Comparison of ENCODE assay signal across 9 cellular contexts in genomic region chr11:47378011-47378835, GRCh38. TPM values are rescaled to one million over a fixed set of nuclear protein-coding genes. Genes with fewer than 3 reads are reported as not detected.
DNase-seq lines count a peak whose midpoint lies in the region; ATAC-seq and TF ChIP-seq lines count a peak whose summit lies in the region.
"Had no signal": no experiment of that assay in that cellular context is flagged by ENCODE, and none has a peak within 500 bp of the region (broad histone marks: within the 10 kb centered on the region; RNA-seq: fewer than 3 reads in every experiment).

TSS of gene SPI1 (minus strand) at chr11:47378547. CDS start at chr11:47378353, 194 bp downstream.

- WGBS in H9 (ENCODE audit: extremely low coverage, insufficient read length, low lambda C conversion rate): no CpG with 5 or more reads among the region's 31 CpGs

- H2AK5ac ChIP-seq in H9 (ENCODE audit: insufficient read length, low read length): no peak within 1 kb of the TSS

- no peak within 1 kb of the TSS for H4K5ac ChIP-seq in H9 (ENCODE audit: insufficient read length, low read depth, low read length)

- peaks cover 3 to 4% of the 10 kb centered on the region in 2 experiments; a peak in 3 of 4 replicates for H3K4me1 Mint-ChIP-seq in H9
- peaks cover 13% of the 10 kb centered on the region for H3K4me1 Mint-ChIP-seq in stimulated activated naive CD8-positive, alpha-beta T cell treated with anti-CD3 and anti-CD28 coated beads, Interleukin-15, amount 100 ng/mL, for 72 hours
- H3K4me1 Mint-ChIP-seq: brain had no signal

- H3K4ac ChIP-seq in H9 (ENCODE audit: low read depth, low read length): no peak within 1 kb of the TSS

- no peak within 1 kb of the TSS for H3K56ac ChIP-seq in H9 (ENCODE audit: insufficient read length, low read depth, low read length)

- H2BK15ac ChIP-seq in H9 (ENCODE audit: low read depth, low read length): no peak within 1 kb of the TSS

- peak; percentile 85 for ATAC-seq in GM18498 (IDR thresholded peaks at IDR 0.05; ENCODE audit: unreplicated experiment)
- peak; percentile 24 for ATAC-seq in stimulated activated naive CD8-positive, alpha-beta T cell treated with anti-CD3 and anti-CD28 coated beads, Interleukin-15, amount 100 ng/mL, for 72 hours

- H4K20me1 ChIP-seq in H9 (ENCODE audit: control insufficient read depth, insufficient read depth, insufficient read length): no peaks in the 10 kb centered on the region

- H3K9me3 Mint-ChIP-seq in H9: no peaks in the 10 kb centered on the region
- H3K9me3 Mint-ChIP-seq in stimulated activated naive CD8-positive, alpha-beta T cell treated with anti-CD3 and anti-CD28 coated beads, Interleukin-15, amount 100 ng/mL, for 72 hours: no peaks in the 10 kb centered on the region

- no peak within 1 kb of the TSS for H4K8ac ChIP-seq in H9 (replicated peaks; ENCODE audit: insufficient read length, low read depth, low read length)

- no peaks in the 10 kb centered on the region for H3K79me1 ChIP-seq in H9 (ENCODE audit: insufficient read depth, low read depth, low read length, poor library complexity, severe bottlenecking)

- peak within 1 kb of the TSS in 2 of 3 experiments; percentile 28 to 88; a peak in 3 of 7 replicates for H3K27ac Mint-ChIP-seq in H9
- H3K27ac Mint-ChIP-seq in stimulated activated naive CD8-positive, alpha-beta T cell treated with anti-CD3 and anti-CD28 coated beads, Interleukin-15, amount 100 ng/mL, for 72 hours: no peak within 1 kb of the TSS
- H3K27ac Mint-ChIP-seq: brain had no signal

- H2AFZ ChIP-seq in H9 (ENCODE audit: low read length): no peak within 1 kb of the TSS

- H3K27ac ChIP-seq in H9 (ENCODE audit: insufficient read length, low read depth, low read length): no peak within 1 kb of the TSS

- H3K23me2 ChIP-seq in H9 (ENCODE audit: insufficient read length, low read depth, low read length, poor library complexity, severe bottlenecking): no peaks in the 10 kb centered on the region

- no peaks in the 10 kb centered on the region for H3K36me3 Mint-ChIP-seq in H9 (ENCODE audit: insufficient read depth in 1 of 3, low read depth in 3 of 3)
- H3K36me3 Mint-ChIP-seq: brain had no signal

- H2BK120ac ChIP-seq in H9 (ENCODE audit: low read depth, low read length, poor library complexity, severe bottlenecking): no peak within 1 kb of the TSS

- peaks cover 2% of the 10 kb centered on the region for H3K27me3 Mint-ChIP-seq in H9 (ENCODE audit: low read depth)
- H3K27me3 Mint-ChIP-seq in stimulated activated naive CD8-positive, alpha-beta T cell treated with anti-CD3 and anti-CD28 coated beads, Interleukin-15, amount 100 ng/mL, for 72 hours: no peaks in the 10 kb centered on the region

- no peak within 1 kb of the TSS; the same call in 1 of the 2 replicates for H3K14ac ChIP-seq in H9 (ENCODE audit: insufficient read depth, low read length)

- H2BK12ac ChIP-seq in H9 (ENCODE audit: insufficient read length, low read depth, low read length): no peak within 1 kb of the TSS

- H3K27me3 ChIP-seq in H9 (ENCODE audit: insufficient read depth, low read length): no peaks in the 10 kb centered on the region

- DNase-seq in H9 (no peak), NAMALWA (ENCODE audit: low spot score) (peak; percentile 93), cardiac septum (ENCODE audit: low spot score) (peak; percentile 93), dedifferentiated amniotic fluid mesenchymal stem cell (ENCODE audit: extremely low spot score) (no peak), SHP77 (lab: John Stamatoyannopoulos, UW) (no peak)
- DNase-seq in stimulated activated naive CD8-positive, alpha-beta T cell treated with anti-CD3 and anti-CD28 coated beads, Interleukin-15, amount 100 ng/mL, for 72 hours: no peak
- DNase-seq in activated CD4-positive, alpha-beta T cell treated with anti-CD3 and anti-CD28 coated beads for 1 hour: no peak

- H3K4me2 ChIP-seq in H9 (ENCODE audit: insufficient read depth, insufficient read length, low read length): no peak within 1 kb of the TSS

- TF ChIP-seq CTCF in H9 (conservative IDR thresholded peaks at IDR 0.05): no peak

- H4K91ac ChIP-seq in H9 (ENCODE audit: insufficient read length, low read depth, low read length): no peak within 1 kb of the TSS

- no peaks in the 10 kb centered on the region for H3K79me2 ChIP-seq in H9 (ENCODE audit: insufficient read depth, low read length)

- H3K23ac ChIP-seq in H9 (ENCODE audit: insufficient read length, low read depth, low read length): no peak within 1 kb of the TSS

- H3K9me3 ChIP-seq in H9 (ENCODE audit: control insufficient read depth, low read depth, low read length): no peaks in the 10 kb centered on the region

- peak within 1 kb of the TSS; percentile 22 for H3K18ac ChIP-seq in H9 (ENCODE audit: insufficient read length, low read depth, low read length)

- H3K4me1 ChIP-seq in H9 (ENCODE audit: insufficient read depth, low read length): no peaks in the 10 kb centered on the region

- no peak within 1 kb of the TSS; a peak in 1 of 5 replicates for H3K4me3 Mint-ChIP-seq in H9
- no peak within 1 kb of the TSS for H3K4me3 Mint-ChIP-seq in stimulated activated naive CD8-positive, alpha-beta T cell treated with anti-CD3 and anti-CD28 coated beads, Interleukin-15, amount 100 ng/mL, for 72 hours
- H3K4me3 Mint-ChIP-seq: brain had no signal

- no peak within 1 kb of the TSS for H3K9ac ChIP-seq in H9 (ENCODE audit: extremely low read depth, insufficient read length, low read length)

- H2BK20ac ChIP-seq in H9 (ENCODE audit: low read depth, low read length, poor library complexity, severe bottlenecking): no peak within 1 kb of the TSS

- no peak within 1 kb of the TSS for H3T11ph ChIP-seq in H9 (ENCODE audit: low read length)

- intact Hi-C loops in cardiac septum (cut with DNase I): loop anchor here (10.0 kb wide), 1 partner anchor 467 kb away; the partner anchor contains the start of gene NUP160

- H2BK5ac ChIP-seq in H9 (ENCODE audit: insufficient read length, low read length): no peak within 1 kb of the TSS

RNA-seq across cellular contexts. Expression of gene SPI1, which starts in this region (rescaled TPM):
- not detected in 2 replicates for total RNA-seq in H9 (2021)
- 12.0 TPM for total RNA-seq in cardiac septum

Comparison
In these comparisons a context has a peak if more than half of its experiments do, and no peak if none do; other contexts are left out.
1. RNA of gene SPI1 (total RNA-seq): 12.0 TPM in cardiac septum (single experiment); not detected in H9; every median in the first group is over 10 times any median in the second.
2. DNase-seq: peak in NAMALWA (single experiment) and cardiac septum (single experiment); none in H9 (single experiment), stimulated activated naive CD8-positive, alpha-beta T cell treated with anti-CD3 and anti-CD28 coated beads, Interleukin-15, amount 100 ng/mL, for 72 hours (0 of 2), dedifferentiated amniotic fluid mesenchymal stem cell (single experiment), activated CD4-positive, alpha-beta T cell treated with anti-CD3 and anti-CD28 coated beads for 1 hour (single experiment) and SHP77 (0 of 2).
3. H3K27ac Mint-ChIP-seq: peak in H9 (2 of 3); none in stimulated activated naive CD8-positive, alpha-beta T cell treated with anti-CD3 and anti-CD28 coated beads, Interleukin-15, amount 100 ng/mL, for 72 hours (0 of 2).